ENCODE assay signal across 9 cellular contexts in the genomic region with DNA sequence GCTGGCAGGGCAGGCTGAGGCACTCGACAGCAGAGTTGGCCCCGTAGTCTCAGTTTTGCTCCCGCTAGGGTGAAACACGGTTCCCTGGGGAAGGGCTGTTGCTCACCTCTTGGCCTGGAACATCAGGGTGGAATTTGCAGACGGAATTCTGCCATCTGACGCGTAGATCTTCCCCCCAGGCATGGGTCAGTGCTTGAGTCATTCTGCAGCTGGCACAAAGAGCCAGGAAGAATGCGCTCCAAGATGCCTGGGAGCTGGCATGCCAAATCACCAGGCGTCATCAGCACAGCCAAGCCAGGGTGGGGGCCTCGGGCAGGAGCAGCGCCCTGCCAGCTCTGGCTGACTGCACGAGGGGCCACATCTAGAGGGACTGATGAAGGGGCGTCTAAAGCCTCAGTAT. TPM values are rescaled to one million over a fixed set of nuclear protein-coding genes. Genes with fewer than 3 reads are reported as not detected.
DNase-seq lines count a peak whose midpoint lies in the region; ATAC-seq, FAIRE-seq and TF ChIP-seq lines count a peak whose summit lies in the region.
"Had no signal": no experiment of that assay in that cellular context is flagged by ENCODE, and none has a peak within 500 bp of the region (broad histone marks: within the 10 kb centered on the region; RNA-seq: fewer than 3 reads in every experiment).

No MANE protein-coding gene starts in this region.

- H3K79me2 ChIP-seq in mammary epithelial cell (ENCODE audit: insufficient read depth, low read length) = peaks cover 28% of the 10 kb centered on the region

- peak; percentile 78 for TF ChIP-seq EP300 in transverse colon (IDR thresholded peaks at IDR 0.05; ENCODE audit: low read depth)

- ATAC-seq in T-helper 17 cell = no peak

- in situ Hi-C loops in mammary epithelial cell (cut with MboI; ENCODE audit: low sequenced_read_pairs in 2 of 2) = loop anchor here (5.0 to 25.0 kb wide), 5 partner anchors 101 to 593 kb away; a partner anchor contains a TSS
- in situ Hi-C loops in transverse colon (cut with MboI; ENCODE audit: low pct_ligation_motif_present in 1 of 4, low pct_unique_long_range_greater_than_20kb in 1 of 4, low sequenced_read_pairs in 3 of 4) = loop anchor here in 2 of 4 donors (25.0 kb wide), 2 partner anchors 118 to 268 kb away; no protein-coding TSS in a partner anchor

- TF ChIP-seq POLR2A in transverse colon (IDR thresholded peaks at IDR 0.05) = no peak

- peak overlapping the region; percentile 68 for H3K4me2 ChIP-seq in mammary epithelial cell (ENCODE audit: insufficient read depth, low read depth, low read length)

- H3K4me1 ChIP-seq in mammary epithelial cell (ENCODE audit: insufficient read depth, low read length) (peaks cover 71% of the 10 kb centered on the region), transverse colon (peaks cover 33 to 72% (median 43%) of the 10 kb centered on the region in 4 donors)

- H3K4me3 Mint-ChIP-seq in T-helper 17 cell = no peak overlapping the region

- H3K4me3 ChIP-seq in mammary epithelial cell (replicated peaks in 1 of 3; ENCODE audit: insufficient read depth in 1 of 3, low read depth in 2 of 3, low read length in 3 of 3) (no peak overlapping the region), transverse colon (no peak overlapping the region)

- H3K27ac Mint-ChIP-seq in T-helper 17 cell = no peak overlapping the region

- TF ChIP-seq CTCF in mammary epithelial cell (conservative IDR thresholded peaks at IDR 0.05 in 1 of 2, IDR thresholded peaks at IDR 0.05 in 1 of 2; ENCODE audit: extremely low read depth in 1 of 2, insufficient read depth in 1 of 2, low read depth in 1 of 2, low read length in 2 of 2) = no peak
- TF ChIP-seq CTCF in transverse colon (IDR thresholded peaks at IDR 0.05) = no peak

- H3K27ac ChIP-seq in mammary epithelial cell (ENCODE audit: insufficient read depth, low read depth, low read length) (peak overlapping the region; percentile 90), transverse colon (peak overlapping the region; percentile 80 to 87 (median 86))

- peak; percentile 95 for DNase-seq in HTR-8/SVneo (ENCODE audit: insufficient read length, low spot score)
- DNase-seq in mammary epithelial cell = peak; percentile 98
- peak; percentile 98 for DNase-seq in kidney tubule cell (ENCODE audit: low spot score)
- DNase-seq in transverse colon = peak; percentile 49
- no peak for DNase-seq in OCI-M2 (lab: John Stamatoyannopoulos, UW; ENCODE audit: unreplicated experiment)
- no peak for DNase-seq in T-helper 17 cell
- DNase-seq in NCI-H1092 (lab: John Stamatoyannopoulos, UW) = no peak
- DNase-seq: activated CD4-positive, alpha-beta T cell treated with anti-CD3 and anti-CD28 coated beads, Interleukin-2, amount 50 U/mL, for 4 hours; MM.1S had no signal

- peak overlapping the region; percentile 49 for H2AFZ ChIP-seq in mammary epithelial cell (ENCODE audit: low read depth, low read length)

- peaks cover 2% of the 10 kb centered on the region for H3K36me3 Mint-ChIP-seq in T-helper 17 cell (ENCODE audit: low read depth)

- no peaks in the 10 kb centered on the region for H3K27me3 ChIP-seq in mammary epithelial cell (ENCODE audit: insufficient read depth, low read length)
- H3K27me3 ChIP-seq in transverse colon = no peaks in the 10 kb centered on the region

- H3K4me1 Mint-ChIP-seq in T-helper 17 cell = peaks cover 42% of the 10 kb centered on the region

- intact Hi-C loops in mammary epithelial cell (cut with micrococcal nuclease) = no loop called here
- intact Hi-C loops in transverse colon (cut with DNase I; ENCODE audit: low total_unique reads) = loop anchor here (5.0 kb wide), 1 partner anchor 103 kb away; a partner anchor contains a TSS

- H3K9me3 ChIP-seq in mammary epithelial cell (replicated peaks; ENCODE audit: insufficient read depth, low read length) (no peaks in the 10 kb centered on the region), transverse colon (no peaks in the 10 kb centered on the region), T-helper 17 cell (ENCODE audit: control insufficient read depth, low read length, poor library complexity, severe bottlenecking) (no peaks in the 10 kb centered on the region)

- peaks cover 2% of the 10 kb centered on the region for H3K36me3 ChIP-seq in mammary epithelial cell (ENCODE audit: insufficient read depth, low read length)
- no peaks in the 10 kb centered on the region for H3K36me3 ChIP-seq in transverse colon

- H4K20me1 ChIP-seq in mammary epithelial cell (ENCODE audit: insufficient read depth, low read length) = no peaks in the 10 kb centered on the region

- no peaks in the 10 kb centered on the region for H3K27me3 Mint-ChIP-seq in T-helper 17 cell

- WGBS in mammary epithelial cell (ENCODE audit: low coverage, missing lambda C conversion rate) = 8% methylated on average over 8 of the region's 13 CpGs
- WGBS in transverse colon (ENCODE audit: low coverage in 1 of 2), 2 donors = 78% methylated on average over 3 of the region's 13 CpGs; no CpG with 5 or more reads in 1 of the 2 donors

- BruUV-seq in mammary epithelial cell (replicated peaks; lab: Mats Ljungman, UMichigan) = no TSS peak

- dilution Hi-C loops in mammary epithelial cell (cut with HindIII; ENCODE audit: low sequenced_read_pairs) = no loop called here

- H3K9ac ChIP-seq in mammary epithelial cell (ENCODE audit: insufficient read depth, low read length) = peak overlapping the region; percentile 63

- CTCF ChIA-PET in mammary epithelial cell (lab: Charles Lee; ENCODE audit: low non-redundant PET) = no interaction called here

- FAIRE-seq in HTR-8/SVneo (lab: Jason Lieb, UNC) = peak; percentile 52

RNA-seq across cellular contexts. Expression of a gene that starts 42.7 kb away (rescaled TPM):
- 100 to 1,000 TPM in 1 of 2 donors, 10 to 100 TPM in 1; 64.0 to 161 TPM for total RNA-seq in mammary epithelial cell
- 253 TPM for polyA plus RNA-seq in mammary epithelial cell
- 493 TPM for polyA minus RNA-seq in mammary epithelial cell
- total RNA-seq in transverse colon = 10 to 100 TPM; 36.2 to 75.2 (median 43.2) TPM
- total RNA-seq in T-helper 17 cell = 100 to 1,000 TPM; 118 to 149 TPM

Comparison
In these comparisons a context has a peak if more than half of its experiments do, and no peak if none do; other contexts are left out.
1. DNase-seq: peak in HTR-8/SVneo (single experiment), mammary epithelial cell (single experiment), kidney tubule cell (single experiment) and transverse colon (single experiment); none in OCI-M2 (single experiment), T-helper 17 cell (0 of 3) and NCI-H1092 (single experiment).